ENCODE assay signal across 12 cellular contexts in genomic region chr1:167328306-167328705, GRCh38.
DNase-seq lines count a peak whose midpoint lies in the region; ATAC-seq, FAIRE-seq and TF ChIP-seq lines count a peak whose summit lies in the region.
"Had no signal": no experiment of that assay in that cellular context is flagged by ENCODE, and none has a peak within 500 bp of the region (broad histone marks: within the 10 kb centered on the region; RNA-seq: fewer than 3 reads in every experiment).

No MANE protein-coding gene starts in this region.

- peak; percentile 5 for ATAC-seq in GM19467 (IDR thresholded peaks at IDR 0.05; ENCODE audit: unreplicated experiment)
- ATAC-seq in HG03571 (IDR thresholded peaks at IDR 0.05; ENCODE audit: unreplicated experiment), result peak; percentile 1
- ATAC-seq: natural killer cell treated with Interleukin-12 subunit alpha and Interleukin-12 subunit beta and Interleukin-15 and Interleukin-18, amount 100 ng/mL, for 72 hours had no signal

- CTCF ChIA-PET in PC-9 (lab: Charles Lee), result no interaction called here

- H3K9me2 ChIP-seq in PC-9 (ENCODE audit: insufficient read depth), result no peaks in the 10 kb centered on the region

- no peaks in the 10 kb centered on the region for H3F3A ChIP-seq in PC-9 (ENCODE audit: insufficient read depth, low read depth)

- peaks cover 9% of the 10 kb centered on the region for H3K36me3 ChIP-seq in PC-9 (ENCODE audit: low read depth)

- H4K20me1 ChIP-seq in PC-9 (ENCODE audit: insufficient read depth), result no peaks in the 10 kb centered on the region

- no peak overlapping the region for H3K27ac ChIP-seq in PC-9
- H3K27ac ChIP-seq: suprapubic skin had no signal

- no peak for FAIRE-seq in urothelium cell line (lab: Jason Lieb, UNC)

- no peak overlapping the region for H2AFZ ChIP-seq in PC-9

- no TSS peak for BruUV-seq in PC-9 (replicated peaks; lab: Mats Ljungman, UMichigan)

- H3K9me3 ChIP-seq in PC-9 (ENCODE audit: insufficient read depth, low read depth), result peaks cover 9% of the 10 kb centered on the region
- H3K9me3 ChIP-seq: HAP-1 had no signal

- POLR2A ChIA-PET in PC-9 (lab: Charles Lee; ENCODE audit: unreplicated experiment), result no interaction called here

- peaks cover 15% of the 10 kb centered on the region for H3K4me1 ChIP-seq in PC-9 (replicated peaks; ENCODE audit: insufficient read depth)
- H3K4me1 ChIP-seq: suprapubic skin had no signal

- peak; percentile 46 for DNase-seq in cerebellar cortex (ENCODE audit: low spot score)
- DNase-seq in middle frontal gyrus (ENCODE audit: extremely low spot score, low spot score), result no peak
- no peak for DNase-seq in PC-9
- DNase-seq in LoVo (ENCODE audit: low spot score), result no peak
- DNase-seq in urothelium cell line (ENCODE audit: low spot score), result no peak
- DNase-seq: activated CD4-positive, alpha-beta T cell treated with anti-CD3 and anti-CD28 coated beads, Interleukin-2, amount 10 ng/mL, durations not matched to agents 7 days and 5 days; NCI-H2081 treated with DMSO at 0.1 percent for 48 hours had no signal

- H3K4me3 ChIP-seq in PC-9, result no peak overlapping the region
- H3K4me3 ChIP-seq: HAP-1, suprapubic skin had no signal

- H3K27me3 ChIP-seq in PC-9 (ENCODE audit: insufficient read depth, low read depth), result no peaks in the 10 kb centered on the region
- H3K27me3 ChIP-seq: suprapubic skin had no signal

- intact Hi-C loops in PC-9 (cut with micrococcal nuclease; ENCODE audit: unreplicated experiment), result no loop called here

- H3K4me2 ChIP-seq in PC-9, result no peak overlapping the region

- peaks cover 7% of the 10 kb centered on the region for H3K79me2 ChIP-seq in PC-9 (ENCODE audit: low read depth)

- TF ChIP-seq CTCF in PC-9 (conservative IDR thresholded peaks at IDR 0.05), result no peak
